ENCODE assay signal across 1 cellular context in genomic region chr4:114479595-114479994, GRCh38.
TF ChIP-seq lines count a peak whose summit lies in the region.

No MANE protein-coding gene starts in this region.

TF ChIP-seq in WTC11, 78 proteins besides CTCF, POLR2A, EP300 and RAD21 (continued from another document):
- TF ChIP-seq, protein P1, sequence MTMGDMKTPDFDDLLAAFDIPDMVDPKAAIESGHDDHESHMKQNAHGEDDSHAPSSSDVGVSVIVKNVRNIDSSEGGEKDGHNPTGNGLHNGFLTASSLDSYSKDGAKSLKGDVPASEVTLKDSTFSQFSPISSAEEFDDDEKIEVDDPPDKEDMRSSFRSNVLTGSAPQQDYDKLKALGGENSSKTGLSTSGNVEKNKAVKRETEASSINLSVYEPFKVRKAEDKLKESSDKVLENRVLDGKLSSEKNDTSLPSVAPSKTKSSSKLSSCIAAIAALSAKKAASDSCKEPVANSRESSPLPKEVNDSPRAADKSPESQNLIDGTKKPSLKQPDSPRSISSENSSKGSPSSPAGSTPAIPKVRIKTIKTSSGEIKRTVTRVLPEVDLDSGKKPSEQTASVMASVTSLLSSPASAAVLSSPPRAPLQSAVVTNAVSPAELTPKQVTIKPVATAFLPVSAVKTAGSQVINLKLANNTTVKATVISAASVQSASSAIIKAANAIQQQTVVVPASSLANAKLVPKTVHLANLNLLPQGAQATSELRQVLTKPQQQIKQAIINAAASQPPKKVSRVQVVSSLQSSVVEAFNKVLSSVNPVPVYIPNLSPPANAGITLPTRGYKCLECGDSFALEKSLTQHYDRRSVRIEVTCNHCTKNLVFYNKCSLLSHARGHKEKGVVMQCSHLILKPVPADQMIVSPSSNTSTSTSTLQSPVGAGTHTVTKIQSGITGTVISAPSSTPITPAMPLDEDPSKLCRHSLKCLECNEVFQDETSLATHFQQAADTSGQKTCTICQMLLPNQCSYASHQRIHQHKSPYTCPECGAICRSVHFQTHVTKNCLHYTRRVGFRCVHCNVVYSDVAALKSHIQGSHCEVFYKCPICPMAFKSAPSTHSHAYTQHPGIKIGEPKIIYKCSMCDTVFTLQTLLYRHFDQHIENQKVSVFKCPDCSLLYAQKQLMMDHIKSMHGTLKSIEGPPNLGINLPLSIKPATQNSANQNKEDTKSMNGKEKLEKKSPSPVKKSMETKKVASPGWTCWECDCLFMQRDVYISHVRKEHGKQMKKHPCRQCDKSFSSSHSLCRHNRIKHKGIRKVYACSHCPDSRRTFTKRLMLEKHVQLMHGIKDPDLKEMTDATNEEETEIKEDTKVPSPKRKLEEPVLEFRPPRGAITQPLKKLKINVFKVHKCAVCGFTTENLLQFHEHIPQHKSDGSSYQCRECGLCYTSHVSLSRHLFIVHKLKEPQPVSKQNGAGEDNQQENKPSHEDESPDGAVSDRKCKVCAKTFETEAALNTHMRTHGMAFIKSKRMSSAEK (CRISPR knock-in tag; IDR thresholded peaks at IDR 0.05; ENCODE audit: borderline replicate concordance) = no peak
- TF ChIP-seq IRF1 (CRISPR knock-in tag; IDR thresholded peaks at IDR 0.05) (no peak), MXD4 (CRISPR knock-in tag; IDR thresholded peaks at IDR 0.05; ENCODE audit: borderline replicate concordance) (no peak), TEAD1 (CRISPR knock-in tag; IDR thresholded peaks at IDR 0.05) (no peak)
- TF ChIP-seq, protein P2, sequence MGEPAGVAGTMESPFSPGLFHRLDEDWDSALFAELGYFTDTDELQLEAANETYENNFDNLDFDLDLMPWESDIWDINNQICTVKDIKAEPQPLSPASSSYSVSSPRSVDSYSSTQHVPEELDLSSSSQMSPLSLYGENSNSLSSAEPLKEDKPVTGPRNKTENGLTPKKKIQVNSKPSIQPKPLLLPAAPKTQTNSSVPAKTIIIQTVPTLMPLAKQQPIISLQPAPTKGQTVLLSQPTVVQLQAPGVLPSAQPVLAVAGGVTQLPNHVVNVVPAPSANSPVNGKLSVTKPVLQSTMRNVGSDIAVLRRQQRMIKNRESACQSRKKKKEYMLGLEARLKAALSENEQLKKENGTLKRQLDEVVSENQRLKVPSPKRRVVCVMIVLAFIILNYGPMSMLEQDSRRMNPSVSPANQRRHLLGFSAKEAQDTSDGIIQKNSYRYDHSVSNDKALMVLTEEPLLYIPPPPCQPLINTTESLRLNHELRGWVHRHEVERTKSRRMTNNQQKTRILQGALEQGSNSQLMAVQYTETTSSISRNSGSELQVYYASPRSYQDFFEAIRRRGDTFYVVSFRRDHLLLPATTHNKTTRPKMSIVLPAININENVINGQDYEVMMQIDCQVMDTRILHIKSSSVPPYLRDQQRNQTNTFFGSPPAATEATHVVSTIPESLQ (CRISPR knock-in tag; IDR thresholded peaks at IDR 0.05) = no peak
